In genomic region chr1:39701092-39701460, GRCh38 we compare ENCODE assay signal across 1 cellular context.
TF ChIP-seq lines count a peak whose summit lies in the region.

No MANE protein-coding gene starts in this region.

TF ChIP-seq in HepG2, 621 proteins besides CTCF, POLR2A, EP300 and RAD21:
- TF ChIP-seq CHD4 (IDR thresholded peaks at IDR 0.05; ENCODE audit: borderline replicate concordance, low read length) = no peak
- no peak for TF ChIP-seq REL (CRISPR knock-in tag; conservative IDR thresholded peaks at IDR 0.05)
